11 cellular contexts compared by ENCODE assay signal in genomic region chr1:93716974-93717373, GRCh38. TPM values are rescaled to one million over a fixed set of nuclear protein-coding genes. Genes with fewer than 3 reads are reported as not detected.
DNase-seq lines count a peak whose midpoint lies in the region; ATAC-seq and TF ChIP-seq lines count a peak whose summit lies in the region.
"Had no signal": no experiment of that assay in that cellular context is flagged by ENCODE, and none has a peak within 500 bp of the region (broad histone marks: within the 10 kb centered on the region; RNA-seq: fewer than 3 reads in every experiment).

No MANE protein-coding gene starts in this region.

- DNase-seq in HT1080 (ENCODE audit: low read depth) (peak; percentile 91), COLO668 (lab: John Stamatoyannopoulos, UW; ENCODE audit: unreplicated experiment) (no peak), iPS-NIHi11 (ENCODE audit: low spot score) (no peak), body of pancreas (no peak)
- DNase-seq in activated CD8-positive, alpha-beta T cell treated with anti-CD3 and anti-CD28 coated beads for 36 hours: peak; percentile 63
- DNase-seq: aorta, natural killer cell had no signal

- TF ChIP-seq POLR2A in body of pancreas (IDR thresholded peaks at IDR 0.05): no peak

- ATAC-seq in GM18861 (IDR thresholded peaks at IDR 0.05; ENCODE audit: unreplicated experiment) (peak; percentile 59), GM21825 (IDR thresholded peaks at IDR 0.05; ENCODE audit: unreplicated experiment) (no peak), body of pancreas (no peak)
- ATAC-seq in activated CD8-positive, alpha-beta T cell treated with anti-CD3 and anti-CD28 coated beads for 36 hours: peak; percentile 85
- ATAC-seq: natural killer cell had no signal

- H3K36me3 ChIP-seq in neural cell (ENCODE audit: insufficient read depth, low read length) (no peaks in the 10 kb centered on the region), body of pancreas (replicated peaks in 1 of 2; ENCODE audit: insufficient read depth in 1 of 2, low read depth in 2 of 2) (no peaks in the 10 kb centered on the region)
- H3K36me3 ChIP-seq: SJSA1 had no signal

- WGBS in body of pancreas, 2 donors: 96 to 97% methylated on average over 2 of the region's 2 CpGs

- H3K27me3 Mint-ChIP-seq in activated CD8-positive, alpha-beta T cell treated with anti-CD3 and anti-CD28 coated beads for 36 hours: peaks cover 3% of the 10 kb centered on the region

- no peak overlapping the region for H3K4me3 Mint-ChIP-seq in activated CD8-positive, alpha-beta T cell treated with anti-CD3 and anti-CD28 coated beads for 36 hours
- H3K4me3 Mint-ChIP-seq: natural killer cell had no signal

- H3K9ac ChIP-seq in neural cell (ENCODE audit: low read length): no peak overlapping the region

- intact Hi-C loops in activated CD8-positive, alpha-beta T cell treated with anti-CD3 and anti-CD28 coated beads for 36 hours (cut with micrococcal nuclease): no loop called here
- intact Hi-C loops in body of pancreas (cut with DNase I): no loop called here

- no peak overlapping the region for H3K4me2 ChIP-seq in neural cell (ENCODE audit: low read length)

- H3K36me3 Mint-ChIP-seq in activated CD8-positive, alpha-beta T cell treated with anti-CD3 and anti-CD28 coated beads for 36 hours (ENCODE audit: low read depth): peaks cover 3% of the 10 kb centered on the region
- H3K36me3 Mint-ChIP-seq: natural killer cell had no signal

- CTCF ChIA-PET in activated CD8-positive, alpha-beta T cell treated with anti-CD3 and anti-CD28 coated beads for 36 hours (lab: Charles Lee): interaction anchor here (1.4 kb wide), 2 partner anchors 97 to 127 kb away, joined by 3 to 4 read pairs; no protein-coding TSS in a partner anchor

- no peaks in the 10 kb centered on the region for H4K20me1 ChIP-seq in neural cell (ENCODE audit: insufficient read depth)

- H3K27me3 ChIP-seq in neural cell (ENCODE audit: insufficient read depth, low read depth, low read length): no peaks in the 10 kb centered on the region
- H3K27me3 ChIP-seq in body of pancreas: no peaks in the 10 kb centered on the region
- H3K27me3 ChIP-seq: SJSA1 had no signal

- no peak overlapping the region for H3K4me3 ChIP-seq in neural cell (ENCODE audit: low read length)
- H3K4me3 ChIP-seq in body of pancreas: no peak overlapping the region
- H3K4me3 ChIP-seq: SJSA1 had no signal

- no peak overlapping the region for H2AFZ ChIP-seq in neural cell (ENCODE audit: low read depth, low read length)

- peaks cover 6% of the 10 kb centered on the region for H3K4me1 ChIP-seq in body of pancreas

- H3K9me3 ChIP-seq in neural cell (ENCODE audit: low read length) (no peaks in the 10 kb centered on the region), body of pancreas (no peaks in the 10 kb centered on the region)

- peaks cover 10% of the 10 kb centered on the region for H3K9me3 Mint-ChIP-seq in activated CD8-positive, alpha-beta T cell treated with anti-CD3 and anti-CD28 coated beads for 36 hours
- H3K9me3 Mint-ChIP-seq: natural killer cell had no signal

- no peaks in the 10 kb centered on the region for H3K79me2 ChIP-seq in neural cell (replicated peaks; ENCODE audit: insufficient read depth, low read length)

- H3K27ac Mint-ChIP-seq in activated CD8-positive, alpha-beta T cell treated with anti-CD3 and anti-CD28 coated beads for 36 hours: no peak overlapping the region
- H3K27ac Mint-ChIP-seq: natural killer cell had no signal

- H3K9me2 ChIP-seq in neural cell (ENCODE audit: insufficient read depth, low read length): no peaks in the 10 kb centered on the region

- TF ChIP-seq EP300 in neural cell (conservative IDR thresholded peaks at IDR 0.05; ENCODE audit: poor library complexity, severe bottlenecking): no peak

- H3K27ac ChIP-seq in neural cell (ENCODE audit: low read length): peak overlapping the region; percentile 82
- H3K27ac ChIP-seq in body of pancreas: no peak overlapping the region
- H3K27ac ChIP-seq: SJSA1 had no signal

- no peak for TF ChIP-seq RAD21 in neural cell (conservative IDR thresholded peaks at IDR 0.05)

- TF ChIP-seq CTCF in activated CD8-positive, alpha-beta T cell treated with anti-CD3 and anti-CD28 coated beads for 36 hours (IDR thresholded peaks at IDR 0.05): no peak
- TF ChIP-seq CTCF in neural cell (IDR thresholded peaks at IDR 0.05; ENCODE audit: poor library complexity, severe bottlenecking) (no peak), body of pancreas (IDR thresholded peaks at IDR 0.05) (no peak)

- H3F3A ChIP-seq in neural cell (ENCODE audit: insufficient read depth, low read length, poor library complexity, severe bottlenecking): no peaks in the 10 kb centered on the region

- POLR2A ChIA-PET in activated CD8-positive, alpha-beta T cell treated with anti-CD3 and anti-CD28 coated beads for 36 hours (lab: Charles Lee): interaction anchor here (0.5 kb wide), 1 partner anchor 833 kb away, joined by 3 read pairs; no protein-coding TSS in a partner anchor

- H3K4me1 Mint-ChIP-seq in activated CD8-positive, alpha-beta T cell treated with anti-CD3 and anti-CD28 coated beads for 36 hours (ENCODE audit: low read depth): peaks cover 28% of the 10 kb centered on the region

TF ChIP-seq in neural cell, 6 proteins besides CTCF, POLR2A, EP300 and RAD21:
- TF ChIP-seq MXI1 (conservative IDR thresholded peaks at IDR 0.05; ENCODE audit: poor library complexity, severe bottlenecking) (no peak), POLR2AphosphoS5 (IDR thresholded peaks at IDR 0.05) (no peak), EZH2 (IDR thresholded peaks at IDR 0.05; ENCODE audit: borderline replicate concordance, insufficient read depth, low read length, poor library complexity, severe bottlenecking) (no peak), TAF1 (IDR thresholded peaks at IDR 0.05; ENCODE audit: low read depth) (no peak), SMC3 (conservative IDR thresholded peaks at IDR 0.05; ENCODE audit: poor library complexity) (no peak), REST (IDR thresholded peaks at IDR 0.05; ENCODE audit: borderline replicate concordance) (no peak)
TF ChIP-seq in neural cell: peak in this region for 0.

RNA-seq across cellular contexts. Expression of gene BCAR3, which starts 35.3 kb away (rescaled TPM):
- total RNA-seq in HT1080 (2014; rRNA removed; shearing (Covaris generic)): 156 and 163 TPM in 2 replicates
- polyA plus RNA-seq in HT1080 (2015; cell fraction: cytosol; rRNA removed): 97.9 and 102 TPM in 2 replicates
- polyA plus RNA-seq in HT1080 (2015; cell fraction: nucleus; rRNA removed): 110 TPM in 2 replicates
- under 1 TPM; 0.51 to 0.70 TPM for total RNA-seq in activated CD8-positive, alpha-beta T cell treated with anti-CD3 and anti-CD28 coated beads for 36 hours
- polyA plus RNA-seq in neural cell: 2.5 and 5.2 TPM in 2 replicates
- polyA minus RNA-seq in neural cell: 2.7 and 3.7 TPM in 2 replicates
- 10 to 100 TPM in 1 of 2 donors, 1 to 10 TPM in 1; 7.9 to 10.9 TPM for total RNA-seq in body of pancreas

Comparison
In these comparisons a context has a peak if more than half of its experiments do, and no peak if none do; other contexts are left out.
1. ATAC-seq: peak in GM18861 (single experiment) and activated CD8-positive, alpha-beta T cell treated with anti-CD3 and anti-CD28 coated beads for 36 hours (single experiment); none in GM21825 (single experiment) and body of pancreas (single experiment).
2. DNase-seq: peak in HT1080 (single experiment) and activated CD8-positive, alpha-beta T cell treated with anti-CD3 and anti-CD28 coated beads for 36 hours (single experiment); none in COLO668 (single experiment), iPS-NIHi11 (single experiment) and body of pancreas (0 of 4).
3. RNA of gene BCAR3, which starts 35.3 kb away (total RNA-seq): 156 to 163 TPM in HT1080; 7.9 to 10.9 TPM in body of pancreas and 0.51 to 0.70 TPM in activated CD8-positive, alpha-beta T cell treated with anti-CD3 and anti-CD28 coated beads for 36 hours; every median in the first group is over 10 times any median in the second.